In the genomic region with DNA sequence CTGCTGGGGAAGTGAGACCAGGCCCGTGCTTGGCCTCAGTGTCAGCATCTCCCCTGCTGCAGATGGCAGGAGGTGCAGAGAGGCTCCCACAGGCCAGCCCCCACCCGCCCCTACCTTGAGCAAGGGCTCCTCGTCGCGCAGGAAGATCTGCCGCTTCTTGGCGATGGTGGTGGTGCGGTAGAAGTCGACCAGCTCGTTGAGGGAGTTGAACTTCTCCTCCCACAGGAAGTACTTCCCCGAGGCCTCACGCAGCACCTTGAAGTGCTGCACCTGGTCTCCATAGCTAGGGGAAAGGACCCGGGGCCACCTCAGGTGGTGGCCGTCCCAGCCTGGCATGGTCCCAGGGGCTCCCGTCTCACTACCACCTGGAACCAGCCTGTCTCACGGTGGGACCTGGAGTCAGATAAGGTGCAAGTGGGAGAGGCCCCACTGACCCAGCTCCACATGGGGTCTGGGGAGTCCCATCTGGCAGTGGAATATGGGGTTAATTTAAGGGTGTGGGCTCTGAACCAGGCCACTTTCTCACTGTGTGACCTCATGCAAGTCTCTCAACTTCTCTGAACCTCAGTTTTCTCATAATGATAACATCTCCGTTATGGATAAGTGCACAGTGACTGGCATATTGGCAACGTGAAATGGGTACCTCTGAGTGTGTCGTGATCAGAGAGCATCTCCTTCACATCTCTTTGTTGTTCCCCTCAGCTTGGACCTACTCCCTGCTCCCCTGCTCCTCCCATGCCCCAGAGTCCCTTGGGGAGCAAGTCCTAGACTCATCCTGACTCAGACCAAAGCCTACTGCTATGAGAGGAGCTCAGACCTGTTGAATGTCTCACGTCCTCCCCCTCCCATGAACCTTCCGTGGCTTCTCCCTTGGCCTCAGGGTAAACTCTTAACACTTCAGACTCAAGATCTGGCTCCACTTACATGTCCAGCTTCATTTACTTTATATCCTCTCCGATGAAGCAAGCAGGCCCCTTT, we compare ENCODE assay signal across 9 cellular contexts. TPM values are rescaled to one million over a fixed set of nuclear protein-coding genes. Genes with fewer than 3 reads are reported as not detected.
A peak's percentile ranks its signal among the peaks of the same experiment; 100 is the strongest.
DNase-seq lines count a peak whose midpoint lies in the region; ATAC-seq, FAIRE-seq and TF ChIP-seq lines count a peak whose summit lies in the region.
"Had no signal": no experiment of that assay in that cellular context is flagged by ENCODE, and none has a peak within 500 bp of the region (broad histone marks: within the 10 kb centered on the region; RNA-seq: fewer than 3 reads in every experiment).

No MANE protein-coding gene starts in this region.

- no peak overlapping the region for H3K27ac ChIP-seq in right lobe of liver

- H3K4me1 ChIP-seq in right lobe of liver = no peaks in the 10 kb centered on the region

- intact Hi-C loops in right lobe of liver (cut with DNase I) = no loop called here

- no peak for TF ChIP-seq CTCF in AG10803 (conservative IDR thresholded peaks at IDR 0.05; ENCODE audit: low read length)
- TF ChIP-seq CTCF in right lobe of liver (IDR thresholded peaks at IDR 0.05) = no peak

- FAIRE-seq in HTR-8/SVneo (lab: Jason Lieb, UNC) = peak; percentile 58

- DNase-seq in AG10803 (ENCODE audit: low read depth) (peak; percentile 28), HTR-8/SVneo (ENCODE audit: insufficient read length, low spot score) (no peak), amniotic epithelial cell (ENCODE audit: low read depth) (peak; percentile 27), right lobe of liver (peak in 2 of 3 donors; percentile 15 to 28), 8988T (no peak)
- DNase-seq in stimulated activated CD4-positive, alpha-beta T cell treated with anti-CD3 and anti-CD28 coated beads, Interleukin-4, amount 100 ng/mL, for 1 hour = no peak
- DNase-seq: NCI-H187 had no signal

- WGBS in right lobe of liver (ENCODE audit: insufficient coverage, low coverage, low lambda C conversion rate, missing lambda C conversion rate) = 73% methylated on average over 4 of the region's 22 CpGs

- H3K4me3 ChIP-seq in AG10803 (ENCODE audit: low read length) = no peak overlapping the region
- no peak overlapping the region for H3K4me3 ChIP-seq in right lobe of liver

- ATAC-seq in right lobe of liver (no peak), HG03196 (IDR thresholded peaks at IDR 0.05; ENCODE audit: unreplicated experiment) (no peak), GM19395 (IDR thresholded peaks at IDR 0.05; ENCODE audit: unreplicated experiment) (no peak)

- no peak for TF ChIP-seq POLR2A in right lobe of liver (IDR thresholded peaks at IDR 0.05)

- H3K36me3 ChIP-seq in right lobe of liver = no peaks in the 10 kb centered on the region

- H3K9me3 ChIP-seq in right lobe of liver = no peaks in the 10 kb centered on the region

- H3K27me3 ChIP-seq in right lobe of liver = no peaks in the 10 kb centered on the region

RNA-seq across cellular contexts. Expression of gene FAM83G, which starts 19.8 kb away (rescaled TPM):
- total RNA-seq in right lobe of liver = 10 to 100 TPM; 10.1 to 41.7 (median 21.5) TPM

RNA-seq across cellular contexts. Expression of gene GRAP, which starts 22.4 kb away (rescaled TPM):
- 1 to 10 TPM; 2.6 to 6.1 (median 4.2) TPM for total RNA-seq in right lobe of liver

Comparison
In these comparisons a context has a peak if more than half of its experiments do, and no peak if none do; other contexts are left out.
1. DNase-seq: peak in AG10803 (single experiment), amniotic epithelial cell (single experiment) and right lobe of liver (2 of 3); none in HTR-8/SVneo (single experiment), 8988T (single experiment) and stimulated activated CD4-positive, alpha-beta T cell treated with anti-CD3 and anti-CD28 coated beads, Interleukin-4, amount 100 ng/mL, for 1 hour (single experiment).